ENCODE assay signal across 11 cellular contexts in the genomic region with DNA sequence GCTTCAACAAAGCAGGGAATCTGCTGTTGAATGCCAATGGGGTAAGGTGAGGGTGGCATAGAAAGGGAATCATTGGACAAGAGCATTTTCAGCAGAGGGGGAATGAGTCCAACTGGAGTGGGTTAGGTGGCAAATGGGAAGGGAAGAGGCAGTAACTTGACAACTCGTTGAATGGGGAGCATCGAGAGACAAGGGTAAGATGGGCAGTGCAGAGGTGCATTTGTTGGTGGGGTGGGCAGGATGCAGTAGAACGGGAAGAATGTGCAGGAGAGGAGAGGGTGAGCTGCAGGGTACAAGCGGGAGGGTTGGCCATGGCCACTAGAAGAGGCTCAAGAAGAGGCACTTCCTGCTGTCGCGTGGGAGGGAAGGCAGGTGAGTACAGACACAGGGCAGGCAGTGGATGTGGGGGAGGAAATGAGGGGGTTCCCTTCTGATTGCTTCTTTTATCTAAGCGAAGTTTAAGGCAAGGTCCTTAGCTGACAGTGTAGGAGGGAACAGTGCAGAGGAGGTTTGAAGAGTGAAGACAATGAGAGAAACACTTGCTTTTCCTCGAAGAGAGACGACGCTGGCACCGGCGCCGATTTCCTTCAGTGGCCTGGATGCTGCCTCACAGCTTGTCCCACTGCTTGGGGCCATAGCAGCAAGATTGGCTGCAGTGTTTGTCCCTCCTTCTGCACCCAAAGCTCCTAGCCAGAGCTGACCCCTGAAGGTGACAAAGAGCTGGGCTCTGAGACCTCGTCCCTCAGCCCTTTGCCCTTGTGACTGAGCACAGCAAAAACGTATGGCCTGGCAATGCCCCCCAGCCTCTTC. TPM values are rescaled to one million over a fixed set of nuclear protein-coding genes. Genes with fewer than 3 reads are reported as not detected.
DNase-seq lines count a peak whose midpoint lies in the region; ATAC-seq and TF ChIP-seq lines count a peak whose summit lies in the region.
"Had no signal": no experiment of that assay in that cellular context is flagged by ENCODE, and none has a peak within 500 bp of the region (broad histone marks: within the 10 kb centered on the region; RNA-seq: fewer than 3 reads in every experiment).

No MANE protein-coding gene starts in this region.

- peak; percentile 39 for DNase-seq in stimulated activated CD4-positive, alpha-beta T cell treated with anti-CD3 and anti-CD28 coated beads, Interleukin-15, amount 100 ng/mL, for 24 hours
- DNase-seq in stimulated activated CD4-positive, alpha-beta T cell treated with anti-CD3 and anti-CD28 coated beads, Interleukin-1b, Interleukin-23, amount 100 ng/mL, for 48 hours, result no peak
- DNase-seq in T-helper 2 cell treated with Interferon-gamma antibody and Interleukin-4, amounts not matched to agents 5 μg/mL and 100 μg/mL, for 36 hours (ENCODE audit: low spot score), result no peak
- DNase-seq in head of caudate nucleus, result peak in 29 of 42 donors; percentile 24 to 84 (median 52)
- no peak for DNase-seq in NCI-H2227 treated with DMSO at 0.1 percent for 48 hours (lab: John Stamatoyannopoulos, UW)
- DNase-seq in progenitor cell of endocrine pancreas (ENCODE audit: low spot score, unreplicated experiment), result no peak
- DNase-seq in foreskin melanocyte, result no peak
- DNase-seq: OCI-M1; stimulated activated CD4-positive, alpha-beta T cell treated with anti-CD3 and anti-CD28 coated beads, Interleukin-2, amount 100 ng/mL, for 48 hours had no signal

- H3K27ac Mint-ChIP-seq in T-helper 2 cell treated with Interferon-gamma antibody and Interleukin-4, amounts not matched to agents 5 μg/mL and 100 μg/mL, for 36 hours, result peak overlapping the region; percentile 79
- no peak overlapping the region for H3K27ac Mint-ChIP-seq in progenitor cell of endocrine pancreas

- peak overlapping the region; percentile 47 for H3K4me3 Mint-ChIP-seq in T-helper 2 cell treated with Interferon-gamma antibody and Interleukin-4, amounts not matched to agents 5 μg/mL and 100 μg/mL, for 36 hours
- H3K4me3 Mint-ChIP-seq in progenitor cell of endocrine pancreas (ENCODE audit: low read depth), result no peak overlapping the region

- no peaks in the 10 kb centered on the region for H3K9me3 Mint-ChIP-seq in T-helper 2 cell treated with Interferon-gamma antibody and Interleukin-4, amounts not matched to agents 5 μg/mL and 100 μg/mL, for 36 hours
- H3K9me3 Mint-ChIP-seq in progenitor cell of endocrine pancreas (ENCODE audit: low read depth), result no peaks in the 10 kb centered on the region

- H3K27me3 Mint-ChIP-seq in T-helper 2 cell treated with Interferon-gamma antibody and Interleukin-4, amounts not matched to agents 5 μg/mL and 100 μg/mL, for 36 hours (ENCODE audit: low read depth), result no peaks in the 10 kb centered on the region
- peaks cover 38% of the 10 kb centered on the region for H3K27me3 Mint-ChIP-seq in progenitor cell of endocrine pancreas

- TF ChIP-seq CTCF in progenitor cell of endocrine pancreas (IDR thresholded peaks at IDR 0.05; ENCODE audit: unreplicated experiment), result no peak

- H3K36me3 Mint-ChIP-seq in T-helper 2 cell treated with Interferon-gamma antibody and Interleukin-4, amounts not matched to agents 5 μg/mL and 100 μg/mL, for 36 hours (ENCODE audit: low read depth), result peaks cover 20% of the 10 kb centered on the region
- peaks cover 2% of the 10 kb centered on the region for H3K36me3 Mint-ChIP-seq in progenitor cell of endocrine pancreas (ENCODE audit: insufficient read depth)

- H3K4me1 Mint-ChIP-seq in T-helper 2 cell treated with Interferon-gamma antibody and Interleukin-4, amounts not matched to agents 5 μg/mL and 100 μg/mL, for 36 hours (ENCODE audit: low read depth), result peaks cover 69% of the 10 kb centered on the region
- H3K4me1 Mint-ChIP-seq in progenitor cell of endocrine pancreas (ENCODE audit: low read depth), result peaks cover 10% of the 10 kb centered on the region

- no peak for ATAC-seq in HG03520 (IDR thresholded peaks at IDR 0.05; ENCODE audit: unreplicated experiment)
- ATAC-seq: SK-N-SH treated with all-trans-retinoic acid at 6 μM for 48 hours had no signal

- intact Hi-C loops in head of caudate nucleus (cut with DNase I), result no loop called here

RNA-seq across cellular contexts. Expression of a gene that starts 3.2 kb away (rescaled TPM):
- 5.1 and 6.4 TPM in 2 replicates for total RNA-seq in progenitor cell of endocrine pancreas

RNA-seq across cellular contexts. Expression of a gene that starts 40.3 kb away (rescaled TPM):
- 7.0 and 7.9 TPM in 2 replicates for total RNA-seq in progenitor cell of endocrine pancreas

Comparison
In these comparisons a context has a peak if more than half of its experiments do, and no peak if none do; other contexts are left out.
1. DNase-seq: peak in stimulated activated CD4-positive, alpha-beta T cell treated with anti-CD3 and anti-CD28 coated beads, Interleukin-15, amount 100 ng/mL, for 24 hours (single experiment) and head of caudate nucleus (29 of 42); none in stimulated activated CD4-positive, alpha-beta T cell treated with anti-CD3 and anti-CD28 coated beads, Interleukin-1b, Interleukin-23, amount 100 ng/mL, for 48 hours (single experiment), T-helper 2 cell treated with Interferon-gamma antibody and Interleukin-4, amounts not matched to agents 5 μg/mL and 100 μg/mL, for 36 hours (single experiment), NCI-H2227 treated with DMSO at 0.1 percent for 48 hours (single experiment), progenitor cell of endocrine pancreas (single experiment) and foreskin melanocyte (single experiment).